ENCODE assay signal across 1 cellular context in the genomic region with DNA sequence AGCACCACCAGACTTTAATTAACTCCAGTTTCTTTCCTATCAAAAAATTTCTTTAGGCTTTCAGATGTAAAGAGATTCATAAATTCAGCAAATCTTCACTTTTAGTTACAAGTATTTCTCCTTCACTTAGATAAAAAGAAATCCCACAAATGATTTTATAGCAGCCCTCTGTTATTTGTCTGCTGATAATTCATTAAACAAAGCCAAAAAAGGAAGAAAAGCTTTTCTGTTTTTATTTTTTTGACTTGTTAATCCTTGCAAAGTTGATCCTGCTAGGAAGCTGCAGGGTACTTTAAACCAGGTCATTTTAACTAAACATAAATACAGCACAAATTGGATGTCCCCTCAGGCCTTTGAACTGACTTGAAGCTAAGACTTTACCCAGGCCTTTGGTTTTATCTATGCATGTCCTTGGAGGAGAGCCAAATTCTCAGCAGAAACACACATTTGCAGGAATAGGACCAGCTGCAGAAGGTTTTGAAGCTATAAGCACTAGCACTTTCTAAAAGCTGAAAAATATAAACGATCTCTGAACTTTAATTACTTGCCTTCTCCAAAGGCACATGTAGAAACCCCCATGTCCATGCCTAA.
TF ChIP-seq lines count a peak whose summit lies in the region.

No MANE protein-coding gene starts in this region.

TF ChIP-seq in SK-N-SH treated with all-trans-retinoic acid at 6 μM for 48 hours, 23 proteins besides CTCF, POLR2A, EP300 and RAD21 (continued from another document):
- TF ChIP-seq, protein P1, sequence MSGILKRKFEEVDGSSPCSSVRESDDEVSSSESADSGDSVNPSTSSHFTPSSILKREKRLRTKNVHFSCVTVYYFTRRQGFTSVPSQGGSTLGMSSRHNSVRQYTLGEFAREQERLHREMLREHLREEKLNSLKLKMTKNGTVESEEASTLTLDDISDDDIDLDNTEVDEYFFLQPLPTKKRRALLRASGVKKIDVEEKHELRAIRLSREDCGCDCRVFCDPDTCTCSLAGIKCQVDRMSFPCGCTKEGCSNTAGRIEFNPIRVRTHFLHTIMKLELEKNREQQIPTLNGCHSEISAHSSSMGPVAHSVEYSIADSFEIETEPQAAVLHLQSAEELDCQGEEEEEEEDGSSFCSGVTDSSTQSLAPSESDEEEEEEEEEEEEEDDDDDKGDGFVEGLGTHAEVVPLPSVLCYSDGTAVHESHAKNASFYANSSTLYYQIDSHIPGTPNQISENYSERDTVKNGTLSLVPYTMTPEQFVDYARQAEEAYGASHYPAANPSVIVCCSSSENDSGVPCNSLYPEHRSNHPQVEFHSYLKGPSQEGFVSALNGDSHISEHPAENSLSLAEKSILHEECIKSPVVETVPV (CRISPR knock-in tag; IDR thresholded peaks at IDR 0.05): 0 out of 2 replicates have a peak, but pooled peaks have one; percentile 30
- TF ChIP-seq ARNTL (CRISPR knock-in tag; IDR thresholded peaks at IDR 0.05; ENCODE audit: borderline replicate concordance, low read depth) (no peak), SNAI2 (CRISPR knock-in tag; IDR thresholded peaks at IDR 0.05) (no peak), ZFP3 (CRISPR knock-in tag; IDR thresholded peaks at IDR 0.05) (no peak), ZFP30 (CRISPR knock-in tag; IDR thresholded peaks at IDR 0.05) (no peak), OSR1 (CRISPR knock-in tag; IDR thresholded peaks at IDR 0.05) (no peak), TOX (CRISPR knock-in tag; IDR thresholded peaks at IDR 0.05; ENCODE audit: borderline replicate concordance) (no peak), PPARA (CRISPR knock-in tag; IDR thresholded peaks at IDR 0.05; ENCODE audit: borderline replicate concordance) (no peak), GLIS3 (CRISPR knock-in tag; IDR thresholded peaks at IDR 0.05) (no peak), ZNF8 (CRISPR knock-in tag; IDR thresholded peaks at IDR 0.05) (no peak)
- TF ChIP-seq, protein P2, sequence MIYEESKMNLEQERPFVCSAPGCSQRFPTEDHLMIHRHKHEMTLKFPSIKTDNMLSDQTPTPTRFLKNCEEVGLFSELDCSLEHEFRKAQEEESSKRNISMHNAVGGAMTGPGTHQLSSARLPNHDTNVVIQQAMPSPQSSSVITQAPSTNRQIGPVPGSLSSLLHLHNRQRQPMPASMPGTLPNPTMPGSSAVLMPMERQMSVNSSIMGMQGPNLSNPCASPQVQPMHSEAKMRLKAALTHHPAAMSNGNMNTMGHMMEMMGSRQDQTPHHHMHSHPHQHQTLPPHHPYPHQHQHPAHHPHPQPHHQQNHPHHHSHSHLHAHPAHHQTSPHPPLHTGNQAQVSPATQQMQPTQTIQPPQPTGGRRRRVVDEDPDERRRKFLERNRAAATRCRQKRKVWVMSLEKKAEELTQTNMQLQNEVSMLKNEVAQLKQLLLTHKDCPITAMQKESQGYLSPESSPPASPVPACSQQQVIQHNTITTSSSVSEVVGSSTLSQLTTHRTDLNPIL (CRISPR knock-in tag; IDR thresholded peaks at IDR 0.05; ENCODE audit: low read depth): no peak
- TF ChIP-seq, protein P3, sequence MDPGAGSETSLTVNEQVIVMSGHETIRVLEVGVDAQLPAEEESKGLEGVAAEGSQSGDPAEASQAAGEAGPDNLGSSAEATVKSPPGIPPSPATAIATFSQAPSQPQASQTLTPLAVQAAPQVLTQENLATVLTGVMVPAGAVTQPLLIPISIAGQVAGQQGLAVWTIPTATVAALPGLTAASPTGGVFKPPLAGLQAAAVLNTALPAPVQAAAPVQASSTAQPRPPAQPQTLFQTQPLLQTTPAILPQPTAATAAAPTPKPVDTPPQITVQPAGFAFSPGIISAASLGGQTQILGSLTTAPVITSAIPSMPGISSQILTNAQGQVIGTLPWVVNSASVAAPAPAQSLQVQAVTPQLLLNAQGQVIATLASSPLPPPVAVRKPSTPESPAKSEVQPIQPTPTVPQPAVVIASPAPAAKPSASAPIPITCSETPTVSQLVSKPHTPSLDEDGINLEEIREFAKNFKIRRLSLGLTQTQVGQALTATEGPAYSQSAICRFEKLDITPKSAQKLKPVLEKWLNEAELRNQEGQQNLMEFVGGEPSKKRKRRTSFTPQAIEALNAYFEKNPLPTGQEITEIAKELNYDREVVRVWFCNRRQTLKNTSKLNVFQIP (CRISPR knock-in tag; IDR thresholded peaks at IDR 0.05; ENCODE audit: borderline replicate concordance, low read depth): no peak
